ENCODE assay signal across 27 cellular contexts in genomic region chr3:120326784-120327183, GRCh38.
"Had no signal": no experiment of that assay in that cellular context is flagged by ENCODE, and none has a peak within 500 bp of the region (broad histone marks: within the 10 kb centered on the region; RNA-seq: fewer than 3 reads in every experiment).

No MANE protein-coding gene starts in this region.

- H3K9me3 Mint-ChIP-seq: activated CD4-positive, alpha-beta memory T cell treated with anti-CD3 and anti-CD28 coated beads for 36 hours; activated CD4-positive, alpha-beta T cell treated with anti-CD3 and anti-CD28 coated beads, Interleukin-2, amount 10 ng/mL, durations not matched to agents 24 days and 14 days; activated naive CD4-positive, alpha-beta T cell treated with anti-CD3 and anti-CD28 coated beads for 36 hours; activated naive CD8-positive, alpha-beta T cell treated with anti-CD3 and anti-CD28 coated beads for 36 hours; activated T-helper 1 cell treated with anti-CD3 and anti-CD28 coated beads, Interleukin-12 subunit alpha, Interleukin-12 subunit beta, Interleukin-2, Interleukin-4 antibody, amounts not matched to agents 30 ng/mL and 10 ng/mL and 1 ng/mL, durations not matched to agents 14 hours and 24 hours and 36 hours; activated T-helper 2 cell treated with anti-CD3 and anti-CD28 coated beads, Interferon-gamma antibody, Interleukin-2, Interleukin-4, amounts not matched to agents 10 μg/mL and 5 μg/mL and 100 μg/mL, durations not matched to agents 14 hours and 24 hours and 36 hours had no signal

- H3K4me3 Mint-ChIP-seq: activated CD4-positive, alpha-beta memory T cell treated with anti-CD3 and anti-CD28 coated beads for 36 hours; activated CD4-positive, alpha-beta T cell treated with anti-CD3 and anti-CD28 coated beads for 36 hours; activated CD4-positive, alpha-beta T cell treated with anti-CD3 and anti-CD28 coated beads, Interleukin-2, amount 10 ng/mL, durations not matched to agents 24 days and 14 days; activated CD8-positive, alpha-beta memory T cell treated with anti-CD3 and anti-CD28 coated beads, Interleukin-2, amount 10 ng/mL, durations not matched to agents 7 days and 5 days; activated CD8-positive, alpha-beta T cell treated with anti-CD3 and anti-CD28 coated beads, Interleukin-2, amount 10 ng/mL, durations not matched to agents 7 days and 5 days; activated naive CD4-positive, alpha-beta T cell treated with anti-CD3 and anti-CD28 coated beads for 36 hours; activated naive CD4-positive, alpha-beta T cell treated with anti-CD3 and anti-CD28 coated beads, Interleukin-2, amount 50 U/mL, for 24 hours; activated naive CD8-positive, alpha-beta T cell treated with anti-CD3 and anti-CD28 coated beads for 36 hours; activated naive CD8-positive, alpha-beta T cell treated with anti-CD3 and anti-CD28 coated beads, Interleukin-2, amount 50 U/mL, for 24 hours; activated T-helper 1 cell treated with anti-CD3 and anti-CD28 coated beads, Interleukin-12 subunit alpha, Interleukin-12 subunit beta, Interleukin-2, Interleukin-4 antibody, amounts not matched to agents 30 ng/mL and 10 ng/mL and 1 ng/mL, durations not matched to agents 14 hours and 24 hours and 36 hours had no signal

- H3K27me3 Mint-ChIP-seq: activated CD4-positive, alpha-beta memory T cell treated with anti-CD3 and anti-CD28 coated beads for 36 hours; activated CD4-positive, alpha-beta T cell treated with anti-CD3 and anti-CD28 coated beads for 36 hours; activated CD4-positive, alpha-beta T cell treated with anti-CD3 and anti-CD28 coated beads, Interleukin-2, amount 10 ng/mL, durations not matched to agents 24 days and 14 days; activated CD8-positive, alpha-beta memory T cell treated with anti-CD3 and anti-CD28 coated beads, Interleukin-2, amount 10 ng/mL, durations not matched to agents 7 days and 5 days; activated naive CD4-positive, alpha-beta T cell treated with anti-CD3 and anti-CD28 coated beads, Interleukin-2, amount 50 U/mL, for 24 hours; activated naive CD8-positive, alpha-beta T cell treated with anti-CD3 and anti-CD28 coated beads for 36 hours; activated naive CD8-positive, alpha-beta T cell treated with anti-CD3 and anti-CD28 coated beads, Interleukin-2, amount 50 U/mL, for 24 hours had no signal

- DNase-seq: activated CD4-positive, alpha-beta memory T cell treated with anti-CD3 and anti-CD28 coated beads for 36 hours; activated CD4-positive, alpha-beta T cell treated with anti-CD3 and anti-CD28 coated beads for 36 hours; activated CD4-positive, alpha-beta T cell treated with anti-CD3 and anti-CD28 coated beads, Interleukin-2, amount 10 ng/mL, durations not matched to agents 24 days and 14 days; activated CD4-positive, CD25-positive, alpha-beta regulatory T cell; activated CD4-positive, CD25-positive, alpha-beta regulatory T cell treated with anti-CD3 and anti-CD28 coated beads, Interleukin-2, amount 50 U/mL, for 72 hours; activated CD8-positive, alpha-beta memory T cell treated with anti-CD3 and anti-CD28 coated beads, Interleukin-2, amount 10 ng/mL, durations not matched to agents 7 days and 5 days; activated CD8-positive, alpha-beta memory T cell treated with anti-CD3 and anti-CD28 coated beads, Interleukin-2, amount 50 U/mL, for 4 hours; activated CD8-positive, alpha-beta T cell treated with anti-CD3 and anti-CD28 coated beads, Interleukin-2, amount 10 ng/mL, durations not matched to agents 7 days and 5 days; activated effector memory CD4-positive, alpha-beta T cell treated with anti-CD3 and anti-CD28 coated beads, Interleukin-2, amount 50 U/mL, for 16 hours; activated naive CD4-positive, alpha-beta T cell treated with anti-CD3 and anti-CD28 coated beads for 36 hours; activated naive CD8-positive, alpha-beta T cell treated with anti-CD3 and anti-CD28 coated beads for 36 hours; activated naive CD8-positive, alpha-beta T cell treated with anti-CD3 and anti-CD28 coated beads, Interleukin-2, amount 50 U/mL, for 24 hours; activated T-cell treated with anti-CD3 and anti-CD28 coated beads, Interleukin-2, amount 50 U/mL, for 1 hour; activated T-cell treated with anti-CD3 and anti-CD28 coated beads, Interleukin-2, amount 50 U/mL, for 48 hours; adrenal gland; amygdala; aorta; body of pancreas; caudate nucleus; colonic mucosa; effector CD8-positive, alpha-beta T cell; foreskin fibroblast; head of caudate nucleus; T-helper 2 cell had no signal

- ATAC-seq: activated CD4-positive, alpha-beta T cell treated with anti-CD3 and anti-CD28 coated beads for 36 hours; activated CD8-positive, alpha-beta memory T cell treated with anti-CD3 and anti-CD28 coated beads, Interleukin-2, amount 10 ng/mL, durations not matched to agents 7 days and 5 days; activated CD8-positive, alpha-beta T cell treated with anti-CD3 and anti-CD28 coated beads, Interleukin-2, amount 10 ng/mL, durations not matched to agents 7 days and 5 days; activated naive CD8-positive, alpha-beta T cell treated with anti-CD3 and anti-CD28 coated beads, Interleukin-2, amount 50 U/mL, for 24 hours; body of pancreas had no signal

- H3K4me1 Mint-ChIP-seq: activated CD8-positive, alpha-beta memory T cell treated with anti-CD3 and anti-CD28 coated beads, Interleukin-2, amount 10 ng/mL, durations not matched to agents 7 days and 5 days; activated naive CD8-positive, alpha-beta T cell treated with anti-CD3 and anti-CD28 coated beads for 36 hours had no signal

- H3K27ac Mint-ChIP-seq: activated CD4-positive, alpha-beta memory T cell treated with anti-CD3 and anti-CD28 coated beads for 36 hours; activated CD4-positive, alpha-beta T cell treated with anti-CD3 and anti-CD28 coated beads for 36 hours; activated CD4-positive, alpha-beta T cell treated with anti-CD3 and anti-CD28 coated beads, Interleukin-2, amount 10 ng/mL, durations not matched to agents 24 days and 14 days; activated CD8-positive, alpha-beta memory T cell treated with anti-CD3 and anti-CD28 coated beads, Interleukin-2, amount 10 ng/mL, durations not matched to agents 7 days and 5 days; activated CD8-positive, alpha-beta T cell treated with anti-CD3 and anti-CD28 coated beads, Interleukin-2, amount 10 ng/mL, durations not matched to agents 7 days and 5 days; activated naive CD4-positive, alpha-beta T cell treated with anti-CD3 and anti-CD28 coated beads for 36 hours; activated naive CD4-positive, alpha-beta T cell treated with anti-CD3 and anti-CD28 coated beads, Interleukin-2, amount 50 U/mL, for 24 hours; activated naive CD8-positive, alpha-beta T cell treated with anti-CD3 and anti-CD28 coated beads for 36 hours; activated naive CD8-positive, alpha-beta T cell treated with anti-CD3 and anti-CD28 coated beads, Interleukin-2, amount 50 U/mL, for 24 hours; activated T-helper 1 cell treated with anti-CD3 and anti-CD28 coated beads, Interleukin-12 subunit alpha, Interleukin-12 subunit beta, Interleukin-2, Interleukin-4 antibody, amounts not matched to agents 30 ng/mL and 10 ng/mL and 1 ng/mL, durations not matched to agents 14 hours and 24 hours and 36 hours; activated T-helper 2 cell treated with anti-CD3 and anti-CD28 coated beads, Interferon-gamma antibody, Interleukin-2, Interleukin-4, amounts not matched to agents 10 μg/mL and 5 μg/mL and 100 μg/mL, durations not matched to agents 14 hours and 24 hours and 36 hours had no signal
